9 cellular contexts compared by ENCODE assay signal in genomic region chr17:80877095-80877828, GRCh38.
DNase-seq lines count a peak whose midpoint lies in the region; ATAC-seq and TF ChIP-seq lines count a peak whose summit lies in the region.
"Had no signal": no experiment of that assay in that cellular context is flagged by ENCODE, and none has a peak within 500 bp of the region (broad histone marks: within the 10 kb centered on the region; RNA-seq: fewer than 3 reads in every experiment).

No MANE protein-coding gene starts in this region.

- no peaks in the 10 kb centered on the region for H3K27me3 ChIP-seq in sigmoid colon
- H3K27me3 ChIP-seq: ovary had no signal

- no peak overlapping the region for H3K4me3 ChIP-seq in sigmoid colon
- H3K4me3 ChIP-seq: ovary had no signal

- peak overlapping the region; percentile 35 to 91 (median 81) for H3K27ac Mint-ChIP-seq in brain
- peak overlapping the region; percentile 98 for H3K27ac Mint-ChIP-seq in stimulated activated naive CD8-positive, alpha-beta T cell treated with anti-CD3 and anti-CD28 coated beads, Interleukin-15, Interleukin-2, amounts not matched to agents 100 ng/mL and 50 ng/mL, for 24 hours

- H3K36me3 ChIP-seq in sigmoid colon, result peaks cover 0 to 31% (median 4%) of the 10 kb centered on the region in 4 donors
- H3K36me3 ChIP-seq: ovary had no signal

- DNase-seq in GM13976 (ENCODE audit: low spot score), result peak; percentile 87
- DNase-seq in NCI-H2081 (lab: John Stamatoyannopoulos, UW), result peak; percentile 59 to 83
- no peak for DNase-seq in cortex of kidney (lab: John Stamatoyannopoulos, UW)
- DNase-seq in sigmoid colon, result no peak
- DNase-seq in cardiac septum (ENCODE audit: low spot score), result no peak

- no peak for TF ChIP-seq POLR2A in sigmoid colon (IDR thresholded peaks at IDR 0.05)

- ATAC-seq in GM21737 (IDR thresholded peaks at IDR 0.05; ENCODE audit: unreplicated experiment), result peak; percentile 62

- in situ Hi-C loops in GM13976 (cut with MboI; ENCODE audit: low sequenced_read_pairs, unreplicated experiment), result no loop called here

- H3K4me3 Mint-ChIP-seq in brain, result no peak overlapping the region
- H3K4me3 Mint-ChIP-seq in stimulated activated naive CD8-positive, alpha-beta T cell treated with anti-CD3 and anti-CD28 coated beads, Interleukin-15, Interleukin-2, amounts not matched to agents 100 ng/mL and 50 ng/mL, for 24 hours, result peak overlapping the region; percentile 73

- intact Hi-C loops in sigmoid colon (cut with DNase I) (no loop called here), cardiac septum (cut with DNase I) (no loop called here)

- no peaks in the 10 kb centered on the region for H3K4me1 ChIP-seq in sigmoid colon

- WGBS in sigmoid colon, 2 donors, result 58 to 82% methylated on average over 23 of the region's 23 CpGs

- H3K27ac ChIP-seq in sigmoid colon, result no peak overlapping the region
- H3K27ac ChIP-seq: ovary had no signal

- peaks cover 33% of the 10 kb centered on the region for H3K36me3 Mint-ChIP-seq in brain
- peaks cover 48% of the 10 kb centered on the region for H3K36me3 Mint-ChIP-seq in stimulated activated naive CD8-positive, alpha-beta T cell treated with anti-CD3 and anti-CD28 coated beads, Interleukin-15, Interleukin-2, amounts not matched to agents 100 ng/mL and 50 ng/mL, for 24 hours (ENCODE audit: low read depth)

- TF ChIP-seq EP300 in sigmoid colon (IDR thresholded peaks at IDR 0.05), result no peak

- TF ChIP-seq CTCF in GM13976 (IDR thresholded peaks at IDR 0.05; ENCODE audit: borderline replicate concordance, control extremely low read depth, extremely low read depth, insufficient read depth, missing control alignments) (no peak), brain (conservative IDR thresholded peaks at IDR 0.05) (no peak), sigmoid colon (IDR thresholded peaks at IDR 0.05) (no peak)

- peaks cover 0 to 2% (median 0%) of the 10 kb centered on the region in 5 experiments for H3K9me3 Mint-ChIP-seq in brain
- H3K9me3 Mint-ChIP-seq in stimulated activated naive CD8-positive, alpha-beta T cell treated with anti-CD3 and anti-CD28 coated beads, Interleukin-15, Interleukin-2, amounts not matched to agents 100 ng/mL and 50 ng/mL, for 24 hours, result no peaks in the 10 kb centered on the region

- no peaks in the 10 kb centered on the region for H3K9me3 ChIP-seq in sigmoid colon
- H3K9me3 ChIP-seq: ovary had no signal

- no peaks in the 10 kb centered on the region for H3K27me3 Mint-ChIP-seq in brain
- no peaks in the 10 kb centered on the region for H3K27me3 Mint-ChIP-seq in stimulated activated naive CD8-positive, alpha-beta T cell treated with anti-CD3 and anti-CD28 coated beads, Interleukin-15, Interleukin-2, amounts not matched to agents 100 ng/mL and 50 ng/mL, for 24 hours

- peaks cover 58% of the 10 kb centered on the region for H3K4me1 Mint-ChIP-seq in brain
- peaks cover 66% of the 10 kb centered on the region for H3K4me1 Mint-ChIP-seq in stimulated activated naive CD8-positive, alpha-beta T cell treated with anti-CD3 and anti-CD28 coated beads, Interleukin-15, Interleukin-2, amounts not matched to agents 100 ng/mL and 50 ng/mL, for 24 hours (ENCODE audit: low read depth)

Comparison
In these comparisons a context has a peak if more than half of its experiments do, and no peak if none do; other contexts are left out.
1. DNase-seq: peak in GM13976 (single experiment) and NCI-H2081 (2 of 2); none in cortex of kidney (single experiment), sigmoid colon (single experiment) and cardiac septum (single experiment).